ENCODE assay signal across 18 cellular contexts in genomic region chr10:116868722-116869121, GRCh38.
"Had no signal": no experiment of that assay in that cellular context is flagged by ENCODE, and none has a peak within 500 bp of the region (broad histone marks: within the 10 kb centered on the region; RNA-seq: fewer than 3 reads in every experiment).

No MANE protein-coding gene starts in this region.

- DNase-seq: activated B cell treated with CpG ODN at 0.5 μM for 24 hours; activated CD4-positive, alpha-beta T cell treated with anti-CD3 and anti-CD28 coated beads for 36 hours; activated CD8-positive, alpha-beta memory T cell treated with anti-CD3 and anti-CD28 coated beads, Interleukin-2, amount 50 U/mL, for 4 hours; activated CD8-positive, alpha-beta T cell treated with anti-CD3 and anti-CD28 coated beads for 36 hours; activated gamma-delta T cell treated with Interleukin-2 at 50 U/mL for 16 hours; activated naive CD4-positive, alpha-beta T cell treated with anti-CD3 and anti-CD28 coated beads, Interleukin-2, amount 10 ng/mL, durations not matched to agents 7 days and 5 days; activated naive CD8-positive, alpha-beta T cell treated with anti-CD3 and anti-CD28 coated beads for 36 hours; activated T-cell treated with anti-CD3 and anti-CD28 coated beads, Interleukin-2, amount 50 U/mL, for 72 hours; brain microvascular endothelial cell; NCI-H1092; NCI-H1436; NCI-H2029; NCI-H446 treated with DMSO at 0.1 percent for 48 hours; NCI-H526 treated with DMSO at 0.1 percent for 48 hours; PC-3; SHP77; T-helper 17 cell; T-helper 9 cell had no signal

- ATAC-seq: activated CD4-positive, alpha-beta T cell treated with anti-CD3 and anti-CD28 coated beads for 36 hours; activated CD8-positive, alpha-beta T cell treated with anti-CD3 and anti-CD28 coated beads for 36 hours; activated T-cell treated with anti-CD3 and anti-CD28 coated beads, Interleukin-2, amount 50 U/mL, for 72 hours; PC-3; T-helper 17 cell had no signal
